In the genomic region with DNA sequence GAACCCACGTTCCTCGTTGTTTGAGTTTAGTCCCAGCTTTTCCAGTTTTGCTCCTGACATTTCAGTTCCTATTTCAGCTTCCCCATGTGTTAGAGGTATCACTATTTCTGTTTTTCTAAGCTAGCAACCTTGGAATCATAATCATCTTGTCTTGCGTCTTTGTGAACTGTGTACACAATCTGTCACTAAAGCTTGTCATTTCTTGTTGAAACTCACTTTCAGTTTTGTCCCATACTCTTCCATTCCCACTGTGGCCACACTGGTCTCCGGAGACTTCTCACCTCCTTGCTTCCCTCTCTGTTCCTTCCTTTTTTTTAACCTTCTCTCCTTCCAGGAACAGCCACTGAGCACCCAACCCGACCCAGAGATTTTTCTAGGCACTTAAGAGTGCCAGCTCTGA, we compare ENCODE assay signal across 15 cellular contexts.
"Had no signal": no experiment of that assay in that cellular context is flagged by ENCODE, and none has a peak within 500 bp of the region (broad histone marks: within the 10 kb centered on the region; RNA-seq: fewer than 3 reads in every experiment).

No MANE protein-coding gene starts in this region.

- H3K4me1 ChIP-seq: colonic mucosa had no signal

- H3K27me3 ChIP-seq: colonic mucosa, heart left ventricle, right atrium auricular region had no signal

- DNase-seq: activated CD4-positive, alpha-beta T cell treated with anti-CD3 and anti-CD28 coated beads for 48 hours; activated effector memory CD4-positive, alpha-beta T cell treated with anti-CD3 and anti-CD28 coated beads, Interleukin-2, amount 50 U/mL, for 16 hours; activated T-cell treated with anti-CD3 and anti-CD28 coated beads, Interleukin-2, amount 50 U/mL, for 24 hours; colonic mucosa; effector CD4-positive, alpha-beta T cell; heart left ventricle; left ventricle myocardium inferior; small intestine; stimulated activated naive B cell treated with anti-CD40 and anti-IgM and Interleukin-4, amounts not matched to agents 10 μg/mL and 1 μg/mL and 100 μg/mL, for 72 hours; T-helper 9 cell; trophoblast cell had no signal

- H3K27ac ChIP-seq: colonic mucosa, left ventricle myocardium inferior, right atrium auricular region had no signal

- H3K27me3 Mint-ChIP-seq: activated T-cell treated with anti-CD3 and anti-CD28 coated beads, Interleukin-2, amount 50 U/mL, for 24 hours; memory B cell; stimulated activated naive B cell treated with anti-CD40 and anti-IgM and Interleukin-4, amounts not matched to agents 10 μg/mL and 1 μg/mL and 100 μg/mL, for 72 hours had no signal

- H3K9me3 ChIP-seq: colonic mucosa, heart left ventricle, left ventricle myocardium inferior, right atrium auricular region had no signal

- H3K4me3 Mint-ChIP-seq: activated T-cell treated with anti-CD3 and anti-CD28 coated beads, Interleukin-2, amount 50 U/mL, for 24 hours; memory B cell; stimulated activated naive B cell treated with anti-CD40 and anti-IgM and Interleukin-4, amounts not matched to agents 10 μg/mL and 1 μg/mL and 100 μg/mL, for 72 hours had no signal

- H3K9me3 Mint-ChIP-seq: activated T-cell treated with anti-CD3 and anti-CD28 coated beads, Interleukin-2, amount 50 U/mL, for 24 hours; memory B cell; stimulated activated naive B cell treated with anti-CD40 and anti-IgM and Interleukin-4, amounts not matched to agents 10 μg/mL and 1 μg/mL and 100 μg/mL, for 72 hours had no signal

- ATAC-seq: heart left ventricle; stimulated activated naive B cell treated with anti-CD40 and anti-IgM and Interleukin-4, amounts not matched to agents 10 μg/mL and 1 μg/mL and 100 μg/mL, for 72 hours had no signal

- FAIRE-seq: frontal cortex, keratinocyte, small intestine had no signal

- H3K4me3 ChIP-seq: colonic mucosa, heart left ventricle, left ventricle myocardium inferior, right atrium auricular region had no signal

- H3K27ac Mint-ChIP-seq: activated T-cell treated with anti-CD3 and anti-CD28 coated beads, Interleukin-2, amount 50 U/mL, for 24 hours had no signal
